ENCODE assay signal across 14 cellular contexts in the genomic region with DNA sequence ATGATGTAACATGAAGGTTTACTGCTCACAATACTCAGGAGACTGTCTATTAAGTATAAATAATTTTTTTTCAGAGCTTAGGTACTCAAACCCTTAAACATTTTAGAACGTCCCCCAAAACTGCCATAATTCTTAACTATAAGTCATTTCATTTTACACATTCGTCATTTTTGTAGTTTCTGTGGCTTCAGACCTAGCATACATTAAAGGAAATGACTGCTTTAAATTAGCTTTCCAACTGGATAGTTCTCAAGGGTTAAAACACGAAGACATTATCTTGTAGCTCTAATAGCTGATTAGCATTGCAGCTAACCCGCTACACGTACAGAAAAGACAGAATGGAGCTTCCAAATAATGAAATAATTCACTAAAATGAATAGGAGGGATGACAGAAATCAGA. TPM values are rescaled to one million over a fixed set of nuclear protein-coding genes. Genes with fewer than 3 reads are reported as not detected.
"Had no signal": no experiment of that assay in that cellular context is flagged by ENCODE, and none has a peak within 500 bp of the region (broad histone marks: within the 10 kb centered on the region; RNA-seq: fewer than 3 reads in every experiment).

No MANE protein-coding gene starts in this region.

- DNase-seq: activated CD4-positive, alpha-beta T cell treated with anti-CD3 and anti-CD28 coated beads, Interleukin-2, amount 50 U/mL, for 48 hours; activated naive CD4-positive, alpha-beta T cell; activated naive CD8-positive, alpha-beta T cell treated with anti-CD3 and anti-CD28 coated beads for 36 hours; amniotic stem cell; effector memory CD8-positive, alpha-beta T cell; foreskin fibroblast; mesenchymal stem cell; naive thymus-derived CD4-positive, alpha-beta T cell; ovary; psoas muscle; right cardiac atrium; stimulated activated CD4-positive, alpha-beta T cell treated with anti-CD3 and anti-CD28 coated beads, Interleukin-2, amount 100 ng/mL, for 24 hours had no signal

- ATAC-seq: effector memory CD8-positive, alpha-beta T cell; naive thymus-derived CD4-positive, alpha-beta T cell; right cardiac atrium had no signal

- H3K4me3 ChIP-seq: ovary, psoas muscle had no signal

- H3K36me3 ChIP-seq: ovary had no signal

- H3K9me3 ChIP-seq: ovary, psoas muscle had no signal

RNA-seq across cellular contexts. Expression of gene PLN, which starts 24.9 kb away (rescaled TPM):
- total RNA-seq: activated naive CD8-positive, alpha-beta T cell treated with anti-CD3 and anti-CD28 coated beads for 36 hours; chondrocyte; dermis microvascular lymphatic vessel endothelial cell had no signal
